Comparison of ENCODE assay signal across 8 cellular contexts in genomic region chr4:10096201-10096975, GRCh38. TPM values are rescaled to one million over a fixed set of nuclear protein-coding genes. Genes with fewer than 3 reads are reported as not detected.
DNase-seq lines count a peak whose midpoint lies in the region; ATAC-seq and TF ChIP-seq lines count a peak whose summit lies in the region.

No MANE protein-coding gene starts in this region.

- DNase-seq in T-helper 2 cell: peak in 4 of 5 experiments; percentile 55 to 96 (median 68)
- peak; percentile 66 for DNase-seq in amniotic stem cell (lab: John Stamatoyannopoulos, UW)
- DNase-seq in hepatocyte (ENCODE audit: low spot score): peak; percentile 64
- peak in 3 of 4 experiments; percentile 58 to 79 (median 71) for DNase-seq in stimulated activated CD4-positive, alpha-beta T cell treated with anti-CD3 and anti-CD28 coated beads, Interleukin-1b, Interleukin-23, amount 100 ng/mL, for 24 hours (ENCODE audit: low read depth in 4 of 4, low spot score in 1 of 4)
- DNase-seq in middle frontal gyrus (ENCODE audit: extremely low spot score, low spot score): no peak
- no peak for DNase-seq in DMS114 treated with DMSO at 0.1 percent for 48 hours (lab: John Stamatoyannopoulos, UW; ENCODE audit: unreplicated experiment)

- H3K79me2 ChIP-seq in hepatocyte: peaks cover 88% of the 10 kb centered on the region

- WGBS in hepatocyte (ENCODE audit: low lambda C conversion rate, missing lambda C conversion rate): 84% methylated on average over 17 of the region's 17 CpGs

- H2AFZ ChIP-seq in hepatocyte: no peak overlapping the region

- no peaks in the 10 kb centered on the region for H3K9me3 ChIP-seq in hepatocyte (ENCODE audit: low read depth)

- no peaks in the 10 kb centered on the region for H3K9me2 ChIP-seq in hepatocyte (replicated peaks; ENCODE audit: insufficient read depth)

- H3K36me3 ChIP-seq in hepatocyte (replicated peaks; ENCODE audit: insufficient read depth, low read depth): no peaks in the 10 kb centered on the region

- no peak for TF ChIP-seq CTCF in hepatocyte (IDR thresholded peaks at IDR 0.05; ENCODE audit: poor library complexity)

- H3K4me2 ChIP-seq in hepatocyte: no peak overlapping the region

- H3K27ac ChIP-seq in hepatocyte: peak overlapping the region; percentile 67

- H3K4me3 ChIP-seq in hepatocyte: no peak overlapping the region

- H3K4me1 ChIP-seq in hepatocyte (ENCODE audit: insufficient read depth): peaks cover 18% of the 10 kb centered on the region

- peaks cover 67% of the 10 kb centered on the region for H4K20me1 ChIP-seq in hepatocyte (ENCODE audit: insufficient read depth, poor library complexity, severe bottlenecking)

- no peaks in the 10 kb centered on the region for H3K27me3 ChIP-seq in hepatocyte

- ATAC-seq in GM18868 (IDR thresholded peaks at IDR 0.05; ENCODE audit: unreplicated experiment) (peak; percentile 83), HG03095 (IDR thresholded peaks at IDR 0.05; ENCODE audit: unreplicated experiment) (peak; percentile 79)

RNA-seq across cellular contexts. Expression of gene WDR1, which starts 20.2 kb away (rescaled TPM):
- 169 and 176 TPM in 2 replicates for total RNA-seq in hepatocyte
- 177 and 179 TPM in 2 replicates for polyA plus RNA-seq in hepatocyte

Comparison
In these comparisons a context has a peak if more than half of its experiments do, and no peak if none do; other contexts are left out.
1. DNase-seq: peak in T-helper 2 cell (4 of 5), amniotic stem cell (single experiment), hepatocyte (single experiment) and stimulated activated CD4-positive, alpha-beta T cell treated with anti-CD3 and anti-CD28 coated beads, Interleukin-1b, Interleukin-23, amount 100 ng/mL, for 24 hours (3 of 4); none in middle frontal gyrus (single experiment) and DMS114 treated with DMSO at 0.1 percent for 48 hours (single experiment).